Comparison of ENCODE assay signal across 14 cellular contexts in genomic region chr18:3254725-3255124, GRCh38. TPM values are rescaled to one million over a fixed set of nuclear protein-coding genes. Genes with fewer than 3 reads are reported as not detected.
DNase-seq lines count a peak whose midpoint lies in the region; ATAC-seq and TF ChIP-seq lines count a peak whose summit lies in the region.
"Had no signal": no experiment of that assay in that cellular context is flagged by ENCODE, and none has a peak within 500 bp of the region (broad histone marks: within the 10 kb centered on the region; RNA-seq: fewer than 3 reads in every experiment).

No MANE protein-coding gene starts in this region.

- TF ChIP-seq CTCF in left ventricle myocardium inferior (IDR thresholded peaks at IDR 0.05; ENCODE audit: borderline replicate concordance) (no peak), neural progenitor cell (IDR thresholded peaks at IDR 0.05) (no peak)

- H3K4me3 Mint-ChIP-seq in activated T-cell treated with anti-CD3 and anti-CD28 coated beads, Interleukin-2, amount 50 U/mL, for 72 hours: peak overlapping the region in 1 of 2 donors; percentile 62
- H3K4me3 Mint-ChIP-seq in T-helper 17 cell: peak overlapping the region; percentile 25
- H3K4me3 Mint-ChIP-seq in stimulated activated effector memory CD8-positive, alpha-beta T cell treated with anti-CD3 and anti-CD28 coated beads, Interleukin-12 subunit alpha, Interleukin-12 subunit beta, amount 100 ng/mL, for 72 hours: no peak overlapping the region
- no peak overlapping the region for H3K4me3 Mint-ChIP-seq in neural progenitor cell
- H3K4me3 Mint-ChIP-seq: WTC11 had no signal

- peak overlapping the region; percentile 98 for H3K4me3 ChIP-seq in left ventricle myocardium inferior
- no peak overlapping the region for H3K4me3 ChIP-seq in neural progenitor cell
- H3K4me3 ChIP-seq: MG63, SJCRH30, tibial nerve had no signal

- H2AFZ ChIP-seq in neural progenitor cell (replicated peaks): no peak overlapping the region

- H3K4me2 ChIP-seq in neural progenitor cell: no peak overlapping the region

- peaks cover 65% of the 10 kb centered on the region for H3K36me3 ChIP-seq in left ventricle myocardium inferior
- H3K36me3 ChIP-seq in neural progenitor cell: peaks cover 29% of the 10 kb centered on the region

- no peaks in the 10 kb centered on the region for H3K9me3 Mint-ChIP-seq in activated T-cell treated with anti-CD3 and anti-CD28 coated beads, Interleukin-2, amount 50 U/mL, for 72 hours
- H3K9me3 Mint-ChIP-seq in stimulated activated effector memory CD8-positive, alpha-beta T cell treated with anti-CD3 and anti-CD28 coated beads, Interleukin-12 subunit alpha, Interleukin-12 subunit beta, amount 100 ng/mL, for 72 hours: no peaks in the 10 kb centered on the region
- no peaks in the 10 kb centered on the region for H3K9me3 Mint-ChIP-seq in neural progenitor cell
- H3K9me3 Mint-ChIP-seq: WTC11 had no signal

- peaks cover 27% of the 10 kb centered on the region for H4K20me1 ChIP-seq in neural progenitor cell (ENCODE audit: low read depth)

- H3K9ac ChIP-seq in neural progenitor cell: no peak overlapping the region

- H3K27ac ChIP-seq in left ventricle myocardium inferior (replicated peaks) (peak overlapping the region; percentile 100), neural progenitor cell (no peak overlapping the region)
- H3K27ac ChIP-seq: SJCRH30, tibial nerve had no signal

- H3K9me3 ChIP-seq in T-helper 17 cell (ENCODE audit: control insufficient read depth, low read length, poor library complexity, severe bottlenecking): no peaks in the 10 kb centered on the region
- H3K9me3 ChIP-seq in left ventricle myocardium inferior (replicated peaks): no peaks in the 10 kb centered on the region
- H3K9me3 ChIP-seq in neural progenitor cell (ENCODE audit: low read depth): no peaks in the 10 kb centered on the region
- H3K9me3 ChIP-seq: MG63, SJCRH30, tibial nerve had no signal

- no peaks in the 10 kb centered on the region for H3K27me3 Mint-ChIP-seq in activated T-cell treated with anti-CD3 and anti-CD28 coated beads, Interleukin-2, amount 50 U/mL, for 72 hours (ENCODE audit: low read depth)
- H3K27me3 Mint-ChIP-seq in T-helper 17 cell (no peaks in the 10 kb centered on the region), neural progenitor cell (ENCODE audit: insufficient read depth, low read depth) (no peaks in the 10 kb centered on the region)

- no peak for ATAC-seq in activated T-cell treated with anti-CD3 and anti-CD28 coated beads, Interleukin-2, amount 50 U/mL, for 72 hours (replicated peaks in 1 of 2)
- ATAC-seq in T-helper 17 cell: no peak
- no peak for ATAC-seq in stimulated activated effector memory CD8-positive, alpha-beta T cell treated with anti-CD3 and anti-CD28 coated beads, Interleukin-12 subunit alpha, Interleukin-12 subunit beta, amount 100 ng/mL, for 72 hours
- no peak for ATAC-seq in GM21526 (IDR thresholded peaks at IDR 0.05; ENCODE audit: low FRiP score, unreplicated experiment)
- ATAC-seq: WTC11 had no signal

- intact Hi-C loops in left ventricle myocardium inferior (cut with micrococcal nuclease): no loop called here

- peaks cover 92% of the 10 kb centered on the region for H3K4me1 Mint-ChIP-seq in activated T-cell treated with anti-CD3 and anti-CD28 coated beads, Interleukin-2, amount 50 U/mL, for 72 hours (ENCODE audit: low read depth)
- H3K4me1 Mint-ChIP-seq in T-helper 17 cell: peaks cover 64% of the 10 kb centered on the region
- peaks cover 77% of the 10 kb centered on the region for H3K4me1 Mint-ChIP-seq in stimulated activated effector memory CD8-positive, alpha-beta T cell treated with anti-CD3 and anti-CD28 coated beads, Interleukin-12 subunit alpha, Interleukin-12 subunit beta, amount 100 ng/mL, for 72 hours
- H3K4me1 Mint-ChIP-seq in neural progenitor cell: peaks cover 2% of the 10 kb centered on the region

- H3K36me3 Mint-ChIP-seq in activated T-cell treated with anti-CD3 and anti-CD28 coated beads, Interleukin-2, amount 50 U/mL, for 72 hours (ENCODE audit: insufficient read depth in 2 of 2): peaks cover 15 to 37% of the 10 kb centered on the region in 2 donors
- H3K36me3 Mint-ChIP-seq in T-helper 17 cell (ENCODE audit: low read depth) (peaks cover 18% of the 10 kb centered on the region), neural progenitor cell (peaks cover 16% of the 10 kb centered on the region)
- H3K36me3 Mint-ChIP-seq in stimulated activated effector memory CD8-positive, alpha-beta T cell treated with anti-CD3 and anti-CD28 coated beads, Interleukin-12 subunit alpha, Interleukin-12 subunit beta, amount 100 ng/mL, for 72 hours: peaks cover 83% of the 10 kb centered on the region

- peaks cover 49% of the 10 kb centered on the region for H3F3A ChIP-seq in neural progenitor cell (ENCODE audit: low read depth)

- no peak for DNase-seq in activated T-cell treated with anti-CD3 and anti-CD28 coated beads, Interleukin-2, amount 50 U/mL, for 72 hours
- DNase-seq in activated T-cell treated with anti-CD3 and anti-CD28 coated beads, Interleukin-2, amount 50 U/mL, for 1 hour: no peak
- DNase-seq in T-helper 17 cell: no peak
- no peak for DNase-seq in left ventricle myocardium inferior
- no peak for DNase-seq in stimulated activated effector memory CD8-positive, alpha-beta T cell treated with anti-CD3 and anti-CD28 coated beads, Interleukin-12 subunit alpha, Interleukin-12 subunit beta, amount 100 ng/mL, for 72 hours (ENCODE audit: low spot score in 2 of 2)
- no peak for DNase-seq in stimulated activated CD4-positive, alpha-beta T cell treated with anti-CD3 and anti-CD28 coated beads, Interleukin-4, amount 100 ng/mL, for 4 hours
- DNase-seq in neural progenitor cell (ENCODE audit: low spot score): no peak
- DNase-seq: kidney glomerular epithelial cell, MG63, NCI-H2081 treated with DMSO at 0.1 percent for 48 hours, SJCRH30 had no signal

- H3K4me1 ChIP-seq in left ventricle myocardium inferior (peaks cover 96% of the 10 kb centered on the region), neural progenitor cell (peaks cover 8% of the 10 kb centered on the region)

- H3K27ac Mint-ChIP-seq in activated T-cell treated with anti-CD3 and anti-CD28 coated beads, Interleukin-2, amount 50 U/mL, for 72 hours: peak overlapping the region; percentile 95
- H3K27ac Mint-ChIP-seq in T-helper 17 cell (peak overlapping the region; percentile 95), neural progenitor cell (no peak overlapping the region)
- peak overlapping the region; percentile 87 for H3K27ac Mint-ChIP-seq in stimulated activated effector memory CD8-positive, alpha-beta T cell treated with anti-CD3 and anti-CD28 coated beads, Interleukin-12 subunit alpha, Interleukin-12 subunit beta, amount 100 ng/mL, for 72 hours

- no peaks in the 10 kb centered on the region for H3K27me3 ChIP-seq in left ventricle myocardium inferior (ENCODE audit: low read depth)
- H3K27me3 ChIP-seq in neural progenitor cell: no peaks in the 10 kb centered on the region
- H3K27me3 ChIP-seq: MG63, SJCRH30, tibial nerve had no signal

- peaks cover 37% of the 10 kb centered on the region for H3K79me2 ChIP-seq in neural progenitor cell (ENCODE audit: low read depth)

RNA-seq across cellular contexts. Expression of gene MYL12A, which starts 7.1 kb away (rescaled TPM):
- total RNA-seq in activated T-cell treated with anti-CD3 and anti-CD28 coated beads, Interleukin-2, amount 50 U/mL, for 72 hours: 100 to 1,000 TPM; 425 to 483 TPM
- total RNA-seq in T-helper 17 cell (100 to 1,000 TPM; 480 to 500 TPM), left ventricle myocardium inferior (2,410 TPM), neural progenitor cell (ENCODE audit: low replicate concordance) (222 and 365 TPM in 2 replicates)

RNA-seq across cellular contexts. Expression of gene MYL12B, which starts 7.2 kb away (rescaled TPM):
- total RNA-seq in activated T-cell treated with anti-CD3 and anti-CD28 coated beads, Interleukin-2, amount 50 U/mL, for 72 hours: 100 to 1,000 TPM; 235 to 276 TPM
- total RNA-seq in T-helper 17 cell: 100 to 1,000 TPM; 172 to 178 TPM
- total RNA-seq in left ventricle myocardium inferior: 176 TPM
- 127 and 152 TPM in 2 replicates for total RNA-seq in neural progenitor cell (ENCODE audit: low replicate concordance)

RNA-seq across cellular contexts. Expression of gene MYOM1, which starts 35.0 kb away (rescaled TPM):
- total RNA-seq in activated T-cell treated with anti-CD3 and anti-CD28 coated beads, Interleukin-2, amount 50 U/mL, for 72 hours: 1 to 10 TPM in 1 of 2 donors, under 1 TPM in 1; 0.39 to 1.1 TPM
- total RNA-seq in T-helper 17 cell: 1 to 10 TPM in 1 of 2 donors, under 1 TPM in 1; 0.92 to 3.2 TPM
- total RNA-seq in left ventricle myocardium inferior: 667 TPM
- 0.45 and 1.4 TPM in 2 replicates for total RNA-seq in neural progenitor cell (ENCODE audit: low replicate concordance)

Comparison
In these comparisons a context has a peak if more than half of its experiments do, and no peak if none do; other contexts are left out.
1. RNA of gene MYOM1, which starts 35.0 kb away (total RNA-seq): 667 TPM in left ventricle myocardium inferior (single experiment); 0.92 to 3.2 TPM in T-helper 17 cell, 0.39 to 1.1 TPM in activated T-cell treated with anti-CD3 and anti-CD28 coated beads, Interleukin-2, amount 50 U/mL, for 72 hours and 0.45 to 1.4 TPM in neural progenitor cell; every median in the first group is over 100 times any median in the second.